Comparison of ENCODE assay signal across 18 cellular contexts in the genomic region with DNA sequence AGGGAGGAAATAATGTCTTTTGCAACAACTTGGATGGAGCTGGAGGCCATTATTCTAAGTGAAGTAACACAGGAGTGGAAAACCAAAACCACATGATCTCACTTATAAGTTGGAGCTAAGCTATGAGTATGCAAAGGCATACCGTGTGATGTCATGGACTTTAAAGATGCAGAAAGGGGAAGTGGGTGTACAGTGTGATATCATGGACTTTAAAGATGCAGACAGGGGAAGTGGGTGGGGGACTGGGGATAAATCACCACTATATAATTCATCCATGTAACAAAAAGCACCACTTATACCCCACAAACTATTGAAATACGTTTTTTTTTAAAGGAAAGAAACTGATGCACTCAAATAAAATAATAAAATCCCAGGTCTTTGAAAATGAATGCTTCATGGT. TPM values are rescaled to one million over a fixed set of nuclear protein-coding genes. Genes with fewer than 3 reads are reported as not detected.
DNase-seq lines count a peak whose midpoint lies in the region; ATAC-seq and TF ChIP-seq lines count a peak whose summit lies in the region.
"Had no signal": no experiment of that assay in that cellular context is flagged by ENCODE, and none has a peak within 500 bp of the region (broad histone marks: within the 10 kb centered on the region; RNA-seq: fewer than 3 reads in every experiment).

No MANE protein-coding gene starts in this region.

- H3K27me3 Mint-ChIP-seq in CD8-positive, alpha-beta T cell (ENCODE audit: low read depth) = peaks cover 4% of the 10 kb centered on the region
- peaks cover 17% of the 10 kb centered on the region for H3K27me3 Mint-ChIP-seq in MCF 10A (ENCODE audit: insufficient read depth, unreplicated experiment)
- no peaks in the 10 kb centered on the region for H3K27me3 Mint-ChIP-seq in osteocyte (ENCODE audit: unreplicated experiment)

- H3K27me3 ChIP-seq in CD8-positive, alpha-beta T cell (ENCODE audit: insufficient read depth, low read length) = no peaks in the 10 kb centered on the region
- H3K27me3 ChIP-seq: cardiac muscle cell, upper lobe of left lung had no signal

- no peak overlapping the region for H3K27ac Mint-ChIP-seq in CD8-positive, alpha-beta T cell
- no peak overlapping the region for H3K27ac Mint-ChIP-seq in MCF 10A (ENCODE audit: low read depth, unreplicated experiment)
- H3K27ac Mint-ChIP-seq in osteocyte (ENCODE audit: unreplicated experiment) = no peak overlapping the region
- H3K27ac Mint-ChIP-seq: activated naive CD8-positive, alpha-beta T cell treated with anti-CD3 and anti-CD28 coated beads for 36 hours had no signal

- H3K4me1 Mint-ChIP-seq in CD8-positive, alpha-beta T cell (ENCODE audit: low read depth) = no peaks in the 10 kb centered on the region
- H3K4me1 Mint-ChIP-seq in MCF 10A (ENCODE audit: insufficient read depth, unreplicated experiment) = no peaks in the 10 kb centered on the region
- H3K4me1 Mint-ChIP-seq in osteocyte (ENCODE audit: unreplicated experiment) = peaks cover 19% of the 10 kb centered on the region

- no peak overlapping the region for H3K27ac ChIP-seq in CD8-positive, alpha-beta T cell (ENCODE audit: low read depth, low read length)
- H3K27ac ChIP-seq: cardiac muscle cell, PC-9, upper lobe of left lung had no signal

- H3K9me3 ChIP-seq in CD8-positive, alpha-beta T cell (ENCODE audit: low read length) = no peaks in the 10 kb centered on the region
- H3K9me3 ChIP-seq: upper lobe of left lung had no signal

- DNase-seq in CD8-positive, alpha-beta T cell = no peak
- DNase-seq in SIG-M5 treated with dmso at 0.1 percent for 504 hours (lab: John Stamatoyannopoulos, UW; ENCODE audit: unreplicated experiment) (peak; percentile 46), germinal center (ENCODE audit: low spot score) (peak; percentile 35), MCF 10A (ENCODE audit: unreplicated experiment) (no peak), osteocyte (ENCODE audit: extremely low spot score, unreplicated experiment) (no peak), DMS114 treated with DMSO at 0.1 percent for 48 hours (lab: John Stamatoyannopoulos, UW; ENCODE audit: unreplicated experiment) (no peak)
- DNase-seq: activated CD4-positive, CD25-positive, alpha-beta regulatory T cell treated with anti-CD3 and anti-CD28 coated beads, Interleukin-2, amount 50 U/mL, for 72 hours; activated naive CD8-positive, alpha-beta T cell treated with anti-CD3 and anti-CD28 coated beads for 36 hours; mesendoderm; NCI-H1436; PC-9; stimulated activated CD4-positive, alpha-beta T cell treated with anti-CD3 and anti-CD28 coated beads, Interleukin-4, amount 100 ng/mL, for 4 hours; upper lobe of left lung had no signal

- no TSS peak for BruUV-seq in MCF 10A (replicated peaks; lab: Mats Ljungman, UMichigan)

- no peaks in the 10 kb centered on the region for H3K36me3 Mint-ChIP-seq in CD8-positive, alpha-beta T cell
- H3K36me3 Mint-ChIP-seq in MCF 10A (ENCODE audit: insufficient read depth, unreplicated experiment) (no peaks in the 10 kb centered on the region), osteocyte (ENCODE audit: unreplicated experiment) (no peaks in the 10 kb centered on the region)
- H3K36me3 Mint-ChIP-seq: activated naive CD8-positive, alpha-beta T cell treated with anti-CD3 and anti-CD28 coated beads for 36 hours had no signal

- H3K4me1 ChIP-seq in CD8-positive, alpha-beta T cell (ENCODE audit: insufficient read depth, low read length) = no peaks in the 10 kb centered on the region

- no peak overlapping the region for H3K4me3 ChIP-seq in CD8-positive, alpha-beta T cell (ENCODE audit: low read depth, low read length)
- H3K4me3 ChIP-seq: cardiac muscle cell, PC-9, upper lobe of left lung had no signal

- POLR2A ChIA-PET in CD8-positive, alpha-beta T cell (lab: Charles Lee) = no interaction called here
- POLR2A ChIA-PET in MCF 10A (lab: Yijun Ruan, JAX) = no interaction called here

- H3K9me3 Mint-ChIP-seq in CD8-positive, alpha-beta T cell = no peaks in the 10 kb centered on the region
- H3K9me3 Mint-ChIP-seq in MCF 10A (ENCODE audit: unreplicated experiment) = no peaks in the 10 kb centered on the region
- no peaks in the 10 kb centered on the region for H3K9me3 Mint-ChIP-seq in osteocyte (ENCODE audit: unreplicated experiment)
- H3K9me3 Mint-ChIP-seq: activated naive CD8-positive, alpha-beta T cell treated with anti-CD3 and anti-CD28 coated beads for 36 hours had no signal

- H3K36me3 ChIP-seq in CD8-positive, alpha-beta T cell (ENCODE audit: insufficient read depth, low read length) = no peaks in the 10 kb centered on the region
- H3K36me3 ChIP-seq: cardiac muscle cell, upper lobe of left lung had no signal

- TF ChIP-seq CTCF in CD8-positive, alpha-beta T cell (IDR thresholded peaks at IDR 0.05) = no peak
- TF ChIP-seq CTCF in MCF 10A (IDR thresholded peaks at IDR 0.05; ENCODE audit: unreplicated experiment) = no peak
- TF ChIP-seq CTCF in osteocyte (IDR thresholded peaks at IDR 0.05) = no peak

- CTCF ChIA-PET in CD8-positive, alpha-beta T cell (lab: Charles Lee) = interaction anchor here (2.0 kb wide), 1 partner anchor 9 kb away, joined by 16 read pairs; no protein-coding TSS in a partner anchor
- CTCF ChIA-PET in MCF 10A (lab: Yijun Ruan, JAX) = interaction anchor here (0.6 to 1.1 kb wide), 2 partner anchors 9 to 150 kb away, joined by 3 to 7 read pairs; no protein-coding TSS in a partner anchor

- H3K4me3 Mint-ChIP-seq in CD8-positive, alpha-beta T cell = no peak overlapping the region
- H3K4me3 Mint-ChIP-seq in MCF 10A (ENCODE audit: unreplicated experiment) (no peak overlapping the region), osteocyte (ENCODE audit: unreplicated experiment) (no peak overlapping the region)
- H3K4me3 Mint-ChIP-seq: activated naive CD8-positive, alpha-beta T cell treated with anti-CD3 and anti-CD28 coated beads for 36 hours had no signal

- ATAC-seq in CD8-positive, alpha-beta T cell = peak; percentile 52
- ATAC-seq in HG02981 (IDR thresholded peaks at IDR 0.05; ENCODE audit: unreplicated experiment) (peak; percentile 53), GM18519 (IDR thresholded peaks at IDR 0.05; ENCODE audit: low FRiP score, unreplicated experiment) (no peak)

- intact Hi-C loops in CD8-positive, alpha-beta T cell (cut with DNase I, micrococcal nuclease) = no loop called here
- intact Hi-C loops in MCF 10A (cut with micrococcal nuclease) = no loop called here

RNA-seq across cellular contexts. Expression of a gene that starts 29.5 kb away (rescaled TPM):
- total RNA-seq in CD8-positive, alpha-beta T cell = not detected
- total RNA-seq in MCF 10A (2022) (not detected in 2 replicates), osteocyte (not detected in 2 replicates)
- total RNA-seq: activated naive CD8-positive, alpha-beta T cell treated with anti-CD3 and anti-CD28 coated beads for 36 hours; cardiac muscle cell; frontal cortex; H4; PC-9; upper lobe of left lung had no signal

Comparison
In these comparisons a context has a peak if more than half of its experiments do, and no peak if none do; other contexts are left out.
1. DNase-seq: peak in SIG-M5 treated with dmso at 0.1 percent for 504 hours (single experiment) and germinal center (single experiment); none in CD8-positive, alpha-beta T cell (0 of 7), MCF 10A (single experiment), osteocyte (single experiment) and DMS114 treated with DMSO at 0.1 percent for 48 hours (single experiment).